Comparison of ENCODE assay signal across 16 cellular contexts in the genomic region with DNA sequence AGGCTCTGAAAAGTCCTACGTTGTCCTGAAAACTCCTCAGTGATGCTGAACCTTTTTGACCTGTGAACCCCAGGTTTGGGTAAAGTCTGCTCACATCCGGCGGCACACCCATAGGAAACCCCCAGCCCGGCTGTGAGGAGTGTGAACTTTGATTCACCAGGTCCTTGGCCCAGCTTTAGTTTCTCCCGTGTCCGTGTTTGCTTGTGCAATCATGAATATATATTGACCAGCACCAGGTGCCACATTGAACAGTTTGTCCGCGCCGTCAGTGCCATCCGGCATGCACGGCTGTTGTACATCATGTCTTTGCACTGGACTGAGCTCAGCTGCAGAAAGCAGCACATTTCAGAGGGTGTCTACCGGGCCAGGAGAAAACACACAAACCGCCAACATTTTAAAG. TPM values are rescaled to one million over a fixed set of nuclear protein-coding genes. Genes with fewer than 3 reads are reported as not detected.
DNase-seq lines count a peak whose midpoint lies in the region; ATAC-seq and TF ChIP-seq lines count a peak whose summit lies in the region.
"Had no signal": no experiment of that assay in that cellular context is flagged by ENCODE, and none has a peak within 500 bp of the region (broad histone marks: within the 10 kb centered on the region; RNA-seq: fewer than 3 reads in every experiment).

No MANE protein-coding gene starts in this region.

- H3K27ac Mint-ChIP-seq in CD4-positive, alpha-beta T cell, result no peak overlapping the region

- no peak for TF ChIP-seq CTCF in dorsolateral prefrontal cortex (IDR thresholded peaks at IDR 0.05 in 54 of 56, conservative IDR thresholded peaks at IDR 0.05 in 2 of 56; ENCODE audit: low read depth in 1 of 56, partially characterized antibody in 56 of 56)
- no peak for TF ChIP-seq CTCF in CD4-positive, alpha-beta T cell (IDR thresholded peaks at IDR 0.05)

- H3K4me1 ChIP-seq in muscle layer of colon (ENCODE audit: insufficient read depth, low read length) (peaks cover 39% of the 10 kb centered on the region), stomach smooth muscle (ENCODE audit: control insufficient read depth, insufficient read depth, low read length) (peaks cover 53% of the 10 kb centered on the region)
- H3K4me1 ChIP-seq: BE2C had no signal

- H3K36me3 Mint-ChIP-seq in CD4-positive, alpha-beta T cell (ENCODE audit: low read depth), result peaks cover 4% of the 10 kb centered on the region

- no peak overlapping the region for H3K9ac ChIP-seq in muscle layer of colon (ENCODE audit: low read length)
- H3K9ac ChIP-seq in stomach smooth muscle (ENCODE audit: low read length in 2 of 2), result no peak overlapping the region

- H3K27ac ChIP-seq in dorsolateral prefrontal cortex, result peak overlapping the region in 43 of 59 donors; percentile 2 to 100 (median 58)
- H3K27ac ChIP-seq in muscle layer of colon (ENCODE audit: low read depth, low read length), result peak overlapping the region; percentile 47
- peak overlapping the region; percentile 99 for H3K27ac ChIP-seq in stomach smooth muscle (ENCODE audit: low read length)
- H3K27ac ChIP-seq in CD4-positive, alpha-beta T cell (ENCODE audit: low read depth, low read length), result no peak overlapping the region
- H3K27ac ChIP-seq: PC-9 had no signal

- H3K4me1 Mint-ChIP-seq in CD4-positive, alpha-beta T cell (ENCODE audit: low read depth), result no peaks in the 10 kb centered on the region

- ATAC-seq in GM19463 (IDR thresholded peaks at IDR 0.05; ENCODE audit: unreplicated experiment), result no peak
- ATAC-seq in CD4-positive, alpha-beta T cell (ENCODE audit: poor library complexity), result no peak

- H3K27me3 ChIP-seq in H7 (ENCODE audit: control insufficient read depth, insufficient read depth, low read length) (no peaks in the 10 kb centered on the region), dorsolateral prefrontal cortex (no peaks in the 10 kb centered on the region), muscle layer of colon (ENCODE audit: control insufficient read depth in 1 of 2, insufficient read depth in 2 of 2, low read length in 2 of 2) (no peaks in the 10 kb centered on the region), stomach smooth muscle (ENCODE audit: control insufficient read depth in 1 of 2, insufficient read depth in 2 of 2, low read length in 2 of 2) (no peaks in the 10 kb centered on the region)
- H3K27me3 ChIP-seq in CD4-positive, alpha-beta T cell (ENCODE audit: control insufficient read depth, insufficient read depth, low read length), result no peaks in the 10 kb centered on the region
- H3K27me3 ChIP-seq: BE2C had no signal

- POLR2A ChIA-PET in CD4-positive, alpha-beta T cell (lab: Charles Lee), result no interaction called here

- CTCF ChIA-PET in CD4-positive, alpha-beta T cell (lab: Charles Lee), result no interaction called here

- H3K9me3 Mint-ChIP-seq in CD4-positive, alpha-beta T cell, result no peaks in the 10 kb centered on the region

- DNase-seq in H7 (peak; percentile 26), dorsolateral prefrontal cortex (peak in 2 of 10 donors; percentile 40 to 48), activated gamma-delta T cell (lab: John Stamatoyannopoulos, UW) (no peak)
- DNase-seq in CD4-positive, alpha-beta T cell, result no peak
- DNase-seq: BE2C, HCEC 1CT, IMR-90, Kasumi-1, NCI-H187 treated with DMSO at 0.1 percent for 48 hours, NCI-H446, NCI-H748 treated with DMSO at 0.1 percent for 48 hours, PC-9, SHP77 had no signal

- no peaks in the 10 kb centered on the region for H3K36me3 ChIP-seq in H7 (replicated peaks; ENCODE audit: control insufficient read depth, insufficient read depth, low read length)
- H3K36me3 ChIP-seq in muscle layer of colon (ENCODE audit: insufficient read depth, low read length), result peaks cover under 1% of the 10 kb centered on the region
- no peaks in the 10 kb centered on the region for H3K36me3 ChIP-seq in stomach smooth muscle (ENCODE audit: control insufficient read depth in 2 of 2, insufficient read depth in 2 of 2, low read length in 2 of 2)
- H3K36me3 ChIP-seq: BE2C had no signal

- H3K9me3 ChIP-seq in muscle layer of colon (ENCODE audit: low read length) (no peaks in the 10 kb centered on the region), stomach smooth muscle (ENCODE audit: control insufficient read depth in 2 of 2, low read length in 2 of 2) (no peaks in the 10 kb centered on the region)
- no peaks in the 10 kb centered on the region for H3K9me3 ChIP-seq in CD4-positive, alpha-beta T cell (ENCODE audit: control insufficient read depth, low read length)
- H3K9me3 ChIP-seq: BE2C had no signal

- H3K4me3 ChIP-seq in H7 (ENCODE audit: insufficient read depth, low read depth, low read length) (no peak overlapping the region), dorsolateral prefrontal cortex (no peak overlapping the region), muscle layer of colon (ENCODE audit: low read depth in 1 of 2, low read length in 2 of 2) (no peak overlapping the region), stomach smooth muscle (ENCODE audit: low read length in 2 of 2) (no peak overlapping the region)
- H3K4me3 ChIP-seq: PC-9 had no signal

- intact Hi-C loops in dorsolateral prefrontal cortex (cut with DNase I), result no loop called here
- intact Hi-C loops in CD4-positive, alpha-beta T cell (cut with DNase I, micrococcal nuclease), result no loop called here

- no peak overlapping the region for H3K4me3 Mint-ChIP-seq in CD4-positive, alpha-beta T cell

- no peaks in the 10 kb centered on the region for H3K27me3 Mint-ChIP-seq in CD4-positive, alpha-beta T cell

RNA-seq across cellular contexts. Expression of gene NFIC, which starts 45.3 kb away (rescaled TPM):
- 1.7 and 2.2 TPM in 2 replicates for total RNA-seq in H7 (2014; rRNA removed; shearing (Covaris generic))
- 100 to 1,000 TPM in 118 of 120 experiments, 10 to 100 TPM in 2; 98.0 to 269 (median 135) TPM for total RNA-seq in dorsolateral prefrontal cortex
- 10 to 100 TPM; 22.1 to 22.2 TPM for total RNA-seq in CD4-positive, alpha-beta T cell

Comparison
In these comparisons a context has a peak if more than half of its experiments do, and no peak if none do; other contexts are left out.
1. RNA of gene NFIC, which starts 45.3 kb away (total RNA-seq): 98.0 to 269 TPM in dorsolateral prefrontal cortex; 22.1 to 22.2 TPM in CD4-positive, alpha-beta T cell and 1.7 to 2.2 TPM in H7; every median in the first group is over 4 times any median in the second.